8 cellular contexts compared by ENCODE assay signal in the genomic region with DNA sequence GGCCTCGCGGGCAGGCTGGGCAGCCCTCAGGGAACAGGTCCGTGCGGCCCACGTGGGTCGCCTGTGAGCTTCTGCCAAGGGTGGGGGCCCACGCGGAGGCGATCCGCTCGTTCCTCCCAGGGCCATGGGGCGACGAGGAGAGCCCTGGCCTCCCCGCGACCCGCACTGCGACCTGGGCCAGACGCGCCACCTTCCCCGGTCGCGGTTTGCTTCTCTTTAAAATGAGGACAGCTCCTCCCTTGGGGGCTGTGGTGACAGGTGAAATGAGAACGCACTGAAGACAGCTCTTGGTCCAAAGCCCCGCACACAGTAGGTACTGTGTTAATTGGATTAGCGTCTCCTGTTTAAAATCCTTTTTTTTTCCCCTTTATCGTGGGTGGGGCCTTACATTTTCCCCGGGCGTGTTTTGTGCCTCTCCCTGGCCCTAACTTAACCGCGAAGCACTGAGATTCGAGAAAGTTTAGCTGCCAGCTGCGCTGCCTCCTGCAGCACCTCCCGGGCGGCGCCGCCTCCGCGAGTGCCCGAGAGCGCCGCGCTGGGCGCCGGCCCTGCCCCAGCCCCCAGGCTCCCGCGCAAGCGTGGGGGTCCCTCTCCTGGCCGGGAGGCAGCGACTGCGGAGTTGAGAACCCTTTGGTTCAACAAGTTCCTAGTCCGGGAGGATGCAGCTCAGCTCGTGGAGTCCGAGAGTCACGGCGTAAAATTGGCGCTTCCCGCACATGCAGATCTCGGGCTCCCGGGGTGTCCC. TPM values are rescaled to one million over a fixed set of nuclear protein-coding genes. Genes with fewer than 3 reads are reported as not detected.
DNase-seq lines count a peak whose midpoint lies in the region; ATAC-seq and FAIRE-seq lines count a peak whose summit lies in the region.

No MANE protein-coding gene starts in this region.

- H3K36me3 Mint-ChIP-seq in activated T-helper 1 cell treated with anti-CD3 and anti-CD28 coated beads, Interleukin-12 subunit alpha, Interleukin-12 subunit beta, Interleukin-2, Interleukin-4 antibody, amounts not matched to agents 30 ng/mL and 10 ng/mL and 1 ng/mL, durations not matched to agents 14 hours and 24 hours and 36 hours (ENCODE audit: low read depth) = peaks cover 5% of the 10 kb centered on the region
- no peaks in the 10 kb centered on the region for H3K36me3 Mint-ChIP-seq in natural killer cell treated with Interleukin-12 subunit alpha and Interleukin-12 subunit beta and Interleukin-15 and Interleukin-18, amount 100 ng/mL, for 72 hours

- peak in 10 of 14 donors; percentile 23 to 73 (median 38) for DNase-seq in C1 segment of cervical spinal cord (lab: John Stamatoyannopoulos, UW)
- peak; percentile 51 for DNase-seq in NCI-H226
- peak; percentile 39 for DNase-seq in activated T-helper 1 cell treated with anti-CD3 and anti-CD28 coated beads, Interleukin-12 subunit alpha, Interleukin-12 subunit beta, Interleukin-2, Interleukin-4 antibody, amounts not matched to agents 30 ng/mL and 10 ng/mL and 1 ng/mL, durations not matched to agents 14 hours and 24 hours and 36 hours (ENCODE audit: low spot score)
- DNase-seq in fibroblast of peridontal ligament (ENCODE audit: extremely low read depth) = peak; percentile 55
- no peak for DNase-seq in natural killer cell treated with Interleukin-12 subunit alpha and Interleukin-12 subunit beta and Interleukin-15 and Interleukin-18, amount 100 ng/mL, for 72 hours (ENCODE audit: low spot score)
- peak; percentile 74 for DNase-seq in urothelium cell line (ENCODE audit: low spot score)

- ATAC-seq in GM21528 (IDR thresholded peaks at IDR 0.05; ENCODE audit: low FRiP score, unreplicated experiment) (peak; percentile 26), GM19463 (IDR thresholded peaks at IDR 0.05; ENCODE audit: unreplicated experiment) (no peak)
- peak in 1 of 2 donors; percentile 19 for ATAC-seq in natural killer cell treated with Interleukin-12 subunit alpha and Interleukin-12 subunit beta and Interleukin-15 and Interleukin-18, amount 100 ng/mL, for 72 hours

- peaks cover 4% of the 10 kb centered on the region for H3K27me3 Mint-ChIP-seq in activated T-helper 1 cell treated with anti-CD3 and anti-CD28 coated beads, Interleukin-12 subunit alpha, Interleukin-12 subunit beta, Interleukin-2, Interleukin-4 antibody, amounts not matched to agents 30 ng/mL and 10 ng/mL and 1 ng/mL, durations not matched to agents 14 hours and 24 hours and 36 hours (ENCODE audit: insufficient read depth)
- H3K27me3 Mint-ChIP-seq in natural killer cell treated with Interleukin-12 subunit alpha and Interleukin-12 subunit beta and Interleukin-15 and Interleukin-18, amount 100 ng/mL, for 72 hours = no peaks in the 10 kb centered on the region

- H3K4me3 Mint-ChIP-seq in activated T-helper 1 cell treated with anti-CD3 and anti-CD28 coated beads, Interleukin-12 subunit alpha, Interleukin-12 subunit beta, Interleukin-2, Interleukin-4 antibody, amounts not matched to agents 30 ng/mL and 10 ng/mL and 1 ng/mL, durations not matched to agents 14 hours and 24 hours and 36 hours = peak overlapping the region; percentile 99
- peak overlapping the region; percentile 96 for H3K4me3 Mint-ChIP-seq in natural killer cell treated with Interleukin-12 subunit alpha and Interleukin-12 subunit beta and Interleukin-15 and Interleukin-18, amount 100 ng/mL, for 72 hours

- FAIRE-seq in urothelium cell line (lab: Jason Lieb, UNC) = no peak

- intact Hi-C loops in activated T-helper 1 cell treated with anti-CD3 and anti-CD28 coated beads, Interleukin-12 subunit alpha, Interleukin-12 subunit beta, Interleukin-2, Interleukin-4 antibody, amounts not matched to agents 30 ng/mL and 10 ng/mL and 1 ng/mL, durations not matched to agents 14 hours and 24 hours and 36 hours (cut with micrococcal nuclease) = loop anchor here (1.0 to 10.0 kb wide), 6 partner anchors 79 to 1451 kb away; partner anchors contain the start of gene PDIA6

- no peaks in the 10 kb centered on the region for H3K9me3 Mint-ChIP-seq in activated T-helper 1 cell treated with anti-CD3 and anti-CD28 coated beads, Interleukin-12 subunit alpha, Interleukin-12 subunit beta, Interleukin-2, Interleukin-4 antibody, amounts not matched to agents 30 ng/mL and 10 ng/mL and 1 ng/mL, durations not matched to agents 14 hours and 24 hours and 36 hours
- H3K9me3 Mint-ChIP-seq in natural killer cell treated with Interleukin-12 subunit alpha and Interleukin-12 subunit beta and Interleukin-15 and Interleukin-18, amount 100 ng/mL, for 72 hours = no peaks in the 10 kb centered on the region

- H3K4me1 Mint-ChIP-seq in activated T-helper 1 cell treated with anti-CD3 and anti-CD28 coated beads, Interleukin-12 subunit alpha, Interleukin-12 subunit beta, Interleukin-2, Interleukin-4 antibody, amounts not matched to agents 30 ng/mL and 10 ng/mL and 1 ng/mL, durations not matched to agents 14 hours and 24 hours and 36 hours (ENCODE audit: low read depth) = peaks cover 67% of the 10 kb centered on the region
- peaks cover 30 to 33% of the 10 kb centered on the region in 2 donors for H3K4me1 Mint-ChIP-seq in natural killer cell treated with Interleukin-12 subunit alpha and Interleukin-12 subunit beta and Interleukin-15 and Interleukin-18, amount 100 ng/mL, for 72 hours (ENCODE audit: low read depth in 2 of 2)

- peak overlapping the region; percentile 80 for H3K27ac Mint-ChIP-seq in activated T-helper 1 cell treated with anti-CD3 and anti-CD28 coated beads, Interleukin-12 subunit alpha, Interleukin-12 subunit beta, Interleukin-2, Interleukin-4 antibody, amounts not matched to agents 30 ng/mL and 10 ng/mL and 1 ng/mL, durations not matched to agents 14 hours and 24 hours and 36 hours
- H3K27ac Mint-ChIP-seq in natural killer cell treated with Interleukin-12 subunit alpha and Interleukin-12 subunit beta and Interleukin-15 and Interleukin-18, amount 100 ng/mL, for 72 hours = no peak overlapping the region

RNA-seq across cellular contexts. Expression of gene HPCAL1, which starts 1.1 kb away (rescaled TPM):
- 59.6 and 62.4 TPM in 2 replicates for total RNA-seq in activated T-helper 1 cell treated with anti-CD3 and anti-CD28 coated beads, Interleukin-12 subunit alpha, Interleukin-12 subunit beta, Interleukin-2, Interleukin-4 antibody, amounts not matched to agents 30 ng/mL and 10 ng/mL and 1 ng/mL, durations not matched to agents 14 hours and 24 hours and 36 hours
- 10 to 100 TPM; 13.8 to 19.0 TPM for total RNA-seq in natural killer cell treated with Interleukin-12 subunit alpha and Interleukin-12 subunit beta and Interleukin-15 and Interleukin-18, amount 100 ng/mL, for 72 hours
